In the genomic region with DNA sequence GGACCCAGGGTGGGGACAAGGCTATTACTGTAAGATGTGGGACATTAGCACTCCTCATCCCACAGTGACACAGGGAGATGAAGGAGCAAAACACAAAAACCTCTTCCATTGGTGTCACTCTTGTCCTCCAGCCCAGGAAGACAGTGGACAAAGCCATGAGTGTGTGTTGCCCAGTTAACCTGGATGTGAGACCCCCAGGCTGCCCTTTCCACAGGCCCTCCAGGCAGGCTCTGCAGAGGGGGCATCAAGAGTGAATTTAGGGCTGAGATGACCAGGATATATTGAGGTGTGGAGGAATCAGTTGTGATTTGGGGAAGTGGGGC, we compare ENCODE assay signal across 19 cellular contexts.
"Had no signal": no experiment of that assay in that cellular context is flagged by ENCODE, and none has a peak within 500 bp of the region (broad histone marks: within the 10 kb centered on the region; RNA-seq: fewer than 3 reads in every experiment).

No MANE protein-coding gene starts in this region.

- H3K4me3 Mint-ChIP-seq: activated B cell treated with CpG ODN at 0.5 μM for 24 hours; activated CD4-positive, alpha-beta T cell treated with anti-CD3 and anti-CD28 coated beads, Interleukin-2, amount 10 ng/mL, durations not matched to agents 24 days and 14 days; activated CD8-positive, alpha-beta T cell treated with anti-CD3 and anti-CD28 coated beads for 36 hours; activated T-cell treated with anti-CD3 and anti-CD28 coated beads, Interleukin-2, amount 50 U/mL, for 72 hours; mesothelial cell of epicardium had no signal

- H3K36me3 Mint-ChIP-seq: activated naive CD4-positive, alpha-beta T cell treated with anti-CD3 and anti-CD28 coated beads, Interleukin-2, amount 50 U/mL, for 72 hours; mesothelial cell of epicardium had no signal

- H3K4me1 ChIP-seq: foreskin keratinocyte, prostate gland, right atrium auricular region, upper lobe of right lung had no signal

- H3K36me3 ChIP-seq: lower lobe of right lung, prostate gland, right atrium auricular region, thoracic aorta, upper lobe of right lung had no signal

- ATAC-seq: activated CD8-positive, alpha-beta T cell treated with anti-CD3 and anti-CD28 coated beads for 36 hours; activated naive CD4-positive, alpha-beta T cell treated with anti-CD3 and anti-CD28 coated beads, Interleukin-2, amount 50 U/mL, for 72 hours; activated T-cell treated with anti-CD3 and anti-CD28 coated beads, Interleukin-2, amount 50 U/mL, for 72 hours; foreskin keratinocyte; lower lobe of right lung; SK-N-SH treated with all-trans-retinoic acid at 6 μM for 48 hours had no signal

- H3K27me3 Mint-ChIP-seq: activated B cell treated with CpG ODN at 0.5 μM for 24 hours; activated CD8-positive, alpha-beta T cell treated with anti-CD3 and anti-CD28 coated beads for 36 hours had no signal

- DNase-seq: activated B cell treated with CpG ODN at 0.5 μM for 24 hours; activated CD4-positive, alpha-beta T cell treated with anti-CD3 and anti-CD28 coated beads, Interleukin-2, amount 10 ng/mL, durations not matched to agents 24 days and 14 days; activated CD8-positive, alpha-beta T cell treated with anti-CD3 and anti-CD28 coated beads for 36 hours; activated gamma-delta T cell; activated T-cell treated with anti-CD3 and anti-CD28 coated beads, Interleukin-2, amount 50 U/mL, for 72 hours; amniotic stem cell; foreskin keratinocyte; lower lobe of right lung; stimulated activated CD4-positive, alpha-beta T cell treated with anti-CD3 and anti-CD28 coated beads, Interleukin-2, amount 100 ng/mL, for 24 hours; T-helper 1 cell; T-helper 9 cell; upper lobe of right lung had no signal

- H2AFZ ChIP-seq: hepatocyte had no signal

- H3K27me3 ChIP-seq: hepatocyte, right atrium auricular region, upper lobe of right lung had no signal

- H3K9me3 Mint-ChIP-seq: activated B cell treated with CpG ODN at 0.5 μM for 24 hours; activated CD4-positive, alpha-beta T cell treated with anti-CD3 and anti-CD28 coated beads, Interleukin-2, amount 10 ng/mL, durations not matched to agents 24 days and 14 days; activated CD8-positive, alpha-beta T cell treated with anti-CD3 and anti-CD28 coated beads for 36 hours; activated naive CD4-positive, alpha-beta T cell treated with anti-CD3 and anti-CD28 coated beads, Interleukin-2, amount 50 U/mL, for 72 hours; activated T-cell treated with anti-CD3 and anti-CD28 coated beads, Interleukin-2, amount 50 U/mL, for 72 hours; mesothelial cell of epicardium had no signal

- H3K4me3 ChIP-seq: hepatocyte, lower lobe of right lung, prostate gland, right atrium auricular region, thoracic aorta, upper lobe of right lung had no signal

- H3K27ac Mint-ChIP-seq: activated B cell treated with CpG ODN at 0.5 μM for 24 hours; activated CD4-positive, alpha-beta T cell treated with anti-CD3 and anti-CD28 coated beads, Interleukin-2, amount 10 ng/mL, durations not matched to agents 24 days and 14 days; mesothelial cell of epicardium had no signal

- H3K4me2 ChIP-seq: hepatocyte had no signal

- H3K4me1 Mint-ChIP-seq: mesothelial cell of epicardium had no signal

- H3K27ac ChIP-seq: foreskin keratinocyte, hepatocyte, lower lobe of right lung, prostate gland, right atrium auricular region, thoracic aorta, upper lobe of right lung had no signal

- H3K9me3 ChIP-seq: lower lobe of right lung, prostate gland, right atrium auricular region, thoracic aorta, upper lobe of right lung had no signal
